8 cellular contexts compared by ENCODE assay signal in genomic region chr1:67735806-67736627, GRCh38. TPM values are rescaled to one million over a fixed set of nuclear protein-coding genes. Genes with fewer than 3 reads are reported as not detected.
DNase-seq lines count a peak whose midpoint lies in the region; ATAC-seq and TF ChIP-seq lines count a peak whose summit lies in the region.

No MANE protein-coding gene starts in this region.

- intact Hi-C loops in ovary (cut with DNase I), result loop anchor here in 1 of 4 donors (2.0 kb wide), 1 partner anchor 51 kb away; the partner anchor contains the start of gene GADD45A

- H3K36me3 ChIP-seq in ovary, result no peaks in the 10 kb centered on the region

- 2% methylated on average over 11 of the region's 11 CpGs for WGBS in ovary, 3 donors

- no peaks in the 10 kb centered on the region for H3K9me3 ChIP-seq in ovary

- H3K4me3 ChIP-seq in foreskin fibroblast (ENCODE audit: low read depth in 1 of 2, low read length in 2 of 2) (no peak overlapping the region), ovary (peak overlapping the region; percentile 1)

- H3K4me1 ChIP-seq in ovary (ENCODE audit: insufficient read depth), result peaks cover 12% of the 10 kb centered on the region

- peaks cover 4% of the 10 kb centered on the region for H3K27me3 Mint-ChIP-seq in activated T-helper 17 cell treated with anti-CD3 and anti-CD28 coated beads, Interleukin-2, amount 50 U/mL, for 72 hours

- H3K27me3 ChIP-seq in ovary, result no peaks in the 10 kb centered on the region

- peaks cover 9% of the 10 kb centered on the region for H3K4me1 Mint-ChIP-seq in activated T-helper 17 cell treated with anti-CD3 and anti-CD28 coated beads, Interleukin-2, amount 50 U/mL, for 72 hours

- TF ChIP-seq CTCF in foreskin fibroblast (IDR thresholded peaks at IDR 0.05; ENCODE audit: low read depth, low read length) (no peak), ovary (IDR thresholded peaks at IDR 0.05) (no peak)

- no peaks in the 10 kb centered on the region for H3K9me3 Mint-ChIP-seq in activated T-helper 17 cell treated with anti-CD3 and anti-CD28 coated beads, Interleukin-2, amount 50 U/mL, for 72 hours

- TF ChIP-seq EP300 in ovary (IDR thresholded peaks at IDR 0.05), result peak; percentile 23

- no peak for TF ChIP-seq POLR2A in ovary (IDR thresholded peaks at IDR 0.05)

- ATAC-seq in GM18870 (IDR thresholded peaks at IDR 0.05; ENCODE audit: unreplicated experiment), result peak; percentile 90
- peak; percentile 84 for ATAC-seq in HG03060 (IDR thresholded peaks at IDR 0.05; ENCODE audit: low read depth, unreplicated experiment)
- ATAC-seq in activated T-helper 17 cell treated with anti-CD3 and anti-CD28 coated beads, Interleukin-2, amount 50 U/mL, for 72 hours (replicated peaks), result peak; percentile 100

- H3K27ac ChIP-seq in ovary, result peak overlapping the region in 1 of 2 donors; percentile 41

- peak overlapping the region; percentile 79 for H3K4me3 Mint-ChIP-seq in activated T-helper 17 cell treated with anti-CD3 and anti-CD28 coated beads, Interleukin-2, amount 50 U/mL, for 72 hours

- DNase-seq in AG08396 (ENCODE audit: low spot score), result peak; percentile 71
- peak; percentile 74 for DNase-seq in NCI-H748 (lab: John Stamatoyannopoulos, UW; ENCODE audit: unreplicated experiment)
- peak; percentile 87 to 88 for DNase-seq in foreskin fibroblast
- DNase-seq in ovary, result peak; percentile 75 to 90 (median 83)
- DNase-seq in SKM-1 (lab: John Stamatoyannopoulos, UW; ENCODE audit: unreplicated experiment), result no peak

- H3K27ac Mint-ChIP-seq in activated T-helper 17 cell treated with anti-CD3 and anti-CD28 coated beads, Interleukin-2, amount 50 U/mL, for 72 hours, result peak overlapping the region; percentile 85

- H3K36me3 Mint-ChIP-seq in activated T-helper 17 cell treated with anti-CD3 and anti-CD28 coated beads, Interleukin-2, amount 50 U/mL, for 72 hours (ENCODE audit: low read depth), result no peaks in the 10 kb centered on the region

RNA-seq across cellular contexts. Expression of gene GADD45A, which starts 51.0 kb away (rescaled TPM):
- 10 to 100 TPM; 70.9 to 83.8 TPM for total RNA-seq in activated T-helper 17 cell treated with anti-CD3 and anti-CD28 coated beads, Interleukin-2, amount 50 U/mL, for 72 hours
- 100 to 1,000 TPM in 1 of 7 donors, 10 to 100 TPM in 6; 22.1 to 132 (median 36.2) TPM for total RNA-seq in ovary
- 100 to 1,000 TPM in 1 of 2 donors, 10 to 100 TPM in 1; 49.2 to 103 TPM for polyA plus RNA-seq in ovary
